ENCODE assay signal across 32 cellular contexts in the genomic region with DNA sequence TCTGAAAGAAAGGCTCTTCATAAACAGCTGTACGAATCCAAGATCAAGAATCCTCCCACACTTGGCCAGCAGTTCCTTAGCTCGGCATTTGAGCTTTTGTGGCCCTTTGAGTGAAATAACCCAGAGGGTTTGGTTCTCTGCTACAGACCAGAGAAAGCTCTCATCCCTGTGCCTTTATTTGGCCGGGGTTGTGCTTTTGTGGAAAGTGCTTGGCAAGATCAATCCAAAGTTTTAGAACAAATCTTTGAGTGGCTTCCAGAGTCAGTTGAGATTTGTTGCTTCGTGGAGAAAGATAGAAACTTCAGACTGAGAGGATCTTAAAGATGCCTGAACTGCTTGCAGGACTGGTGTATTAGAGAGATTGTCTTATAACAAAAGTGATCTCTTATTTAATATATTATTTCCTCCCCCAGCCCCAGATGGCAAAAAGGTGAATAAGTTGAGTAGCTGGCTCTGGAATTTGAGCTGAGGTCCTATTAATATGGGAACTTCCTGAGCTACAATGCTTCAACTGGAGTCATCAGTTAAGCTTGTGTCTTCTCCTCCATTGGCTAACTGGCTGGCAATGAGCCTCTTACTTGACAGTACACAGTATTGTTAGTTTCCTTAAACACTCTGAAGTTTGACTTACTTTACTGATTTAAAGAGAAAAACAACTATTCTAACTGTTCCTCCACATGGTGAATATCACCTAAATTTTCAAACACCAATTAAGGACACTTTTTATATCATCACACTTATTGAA.
"Had no signal": no experiment of that assay in that cellular context is flagged by ENCODE, and none has a peak within 500 bp of the region (broad histone marks: within the 10 kb centered on the region; RNA-seq: fewer than 3 reads in every experiment).

No MANE protein-coding gene starts in this region.

- H3K36me3 ChIP-seq: adrenal gland, right lobe of liver, transverse colon had no signal

- H3K4me3 ChIP-seq: adrenal gland, coronary artery, dorsolateral prefrontal cortex, right lobe of liver, skin epidermis, testis, transverse colon had no signal

- H3K4me1 Mint-ChIP-seq: activated CD8-positive, alpha-beta memory T cell treated with anti-CD3 and anti-CD28 coated beads, Interleukin-2, amount 10 ng/mL, durations not matched to agents 7 days and 5 days; naive thymus-derived CD8-positive, alpha-beta T cell; neural crest cell had no signal

- H3K27ac Mint-ChIP-seq: activated B cell treated with CpG ODN at 0.5 μM for 24 hours; activated CD8-positive, alpha-beta memory T cell treated with anti-CD3 and anti-CD28 coated beads, Interleukin-2, amount 10 ng/mL, durations not matched to agents 7 days and 5 days; activated CD8-positive, alpha-beta T cell treated with anti-CD3 and anti-CD28 coated beads, Interleukin-2, amount 10 ng/mL, durations not matched to agents 7 days and 5 days; activated naive CD8-positive, alpha-beta T cell; activated T-cell treated with anti-CD3 and anti-CD28 coated beads, Interleukin-2, amount 50 U/mL, for 72 hours; brain; effector memory CD8-positive, alpha-beta T cell; naive thymus-derived CD8-positive, alpha-beta T cell; T-helper 2 cell treated with Interferon-gamma antibody and Interleukin-4, amounts not matched to agents 5 μg/mL and 100 μg/mL, for 36 hours had no signal

- H3K27me3 ChIP-seq: adrenal gland, dorsolateral prefrontal cortex, right lobe of liver, testis, transverse colon had no signal

- ATAC-seq: activated CD8-positive, alpha-beta memory T cell treated with anti-CD3 and anti-CD28 coated beads, Interleukin-2, amount 10 ng/mL, durations not matched to agents 7 days and 5 days; activated CD8-positive, alpha-beta T cell treated with anti-CD3 and anti-CD28 coated beads, Interleukin-2, amount 10 ng/mL, durations not matched to agents 7 days and 5 days; activated T-cell treated with anti-CD3 and anti-CD28 coated beads, Interleukin-2, amount 50 U/mL, for 72 hours; effector memory CD8-positive, alpha-beta T cell; foreskin keratinocyte; left cardiac atrium; naive thymus-derived CD8-positive, alpha-beta T cell; right lobe of liver; stimulated activated naive CD8-positive, alpha-beta T cell treated with anti-CD3 and anti-CD28 coated beads, Interleukin-15, Interleukin-2, amounts not matched to agents 100 U/mL and 50 U/mL, for 24 hours had no signal

- H3K4me1 ChIP-seq: foreskin keratinocyte, testis had no signal

- H3K4me3 Mint-ChIP-seq: activated B cell treated with CpG ODN at 0.5 μM for 24 hours; activated CD8-positive, alpha-beta memory T cell treated with anti-CD3 and anti-CD28 coated beads, Interleukin-2, amount 10 ng/mL, durations not matched to agents 7 days and 5 days; activated CD8-positive, alpha-beta T cell treated with anti-CD3 and anti-CD28 coated beads, Interleukin-2, amount 10 ng/mL, durations not matched to agents 7 days and 5 days; activated naive CD8-positive, alpha-beta T cell; activated T-cell treated with anti-CD3 and anti-CD28 coated beads, Interleukin-2, amount 50 U/mL, for 72 hours; effector memory CD8-positive, alpha-beta T cell; naive thymus-derived CD8-positive, alpha-beta T cell; neural crest cell; T-helper 2 cell treated with Interferon-gamma antibody and Interleukin-4, amounts not matched to agents 5 μg/mL and 100 μg/mL, for 36 hours had no signal

- H3K27me3 Mint-ChIP-seq: effector memory CD8-positive, alpha-beta T cell had no signal

- H3K9me3 Mint-ChIP-seq: activated B cell treated with CpG ODN at 0.5 μM for 24 hours; neural crest cell; T-helper 2 cell treated with Interferon-gamma antibody and Interleukin-4, amounts not matched to agents 5 μg/mL and 100 μg/mL, for 36 hours had no signal

- H3K27ac ChIP-seq: adrenal gland, coronary artery, foreskin keratinocyte, right lobe of liver, skin epidermis, testis had no signal

- H3K9me3 ChIP-seq: adrenal gland, right lobe of liver, testis, transverse colon had no signal

- DNase-seq: activated B cell treated with CpG ODN at 0.5 μM for 24 hours; activated CD4-positive, alpha-beta T cell treated with anti-CD3 and anti-CD28 coated beads, Interleukin-2, amount 50 U/mL, for 1 hour; activated CD8-positive, alpha-beta memory T cell treated with anti-CD3 and anti-CD28 coated beads, Interleukin-2, amount 10 ng/mL, durations not matched to agents 7 days and 5 days; activated CD8-positive, alpha-beta T cell treated with anti-CD3 and anti-CD28 coated beads, Interleukin-2, amount 10 ng/mL, durations not matched to agents 7 days and 5 days; activated effector memory CD4-positive, alpha-beta T cell treated with Interleukin-2 at 50 U/mL for 16 hours; activated naive CD4-positive, alpha-beta T cell treated with Interleukin-2 at 50 U/mL for 16 hours; activated T-cell treated with anti-CD3 and anti-CD28 coated beads, Interleukin-2, amount 50 U/mL, for 72 hours; adrenal gland; aorta; dorsolateral prefrontal cortex; effector memory CD8-positive, alpha-beta T cell; foreskin keratinocyte; glutamatergic neuron; islet precursor cell; left cardiac atrium; mammary epithelial cell; naive thymus-derived CD8-positive, alpha-beta T cell; occipital lobe; posterior cingulate gyrus; right lobe of liver; stimulated activated CD4-positive, alpha-beta T cell treated with anti-CD3 and anti-CD28 coated beads, Interleukin-12 subunit alpha, Interleukin-12 subunit beta, amount 100 ng/mL, for 4 hours; stimulated activated CD4-positive, alpha-beta T cell treated with anti-CD3 and anti-CD28 coated beads, Interleukin-4, amount 100 ng/mL, for 1 hour; stimulated activated naive CD8-positive, alpha-beta T cell treated with anti-CD3 and anti-CD28 coated beads, Interleukin-15, Interleukin-2, amounts not matched to agents 100 U/mL and 50 U/mL, for 24 hours; T-helper 1 cell; testis; transverse colon had no signal

- H3K36me3 Mint-ChIP-seq: activated CD8-positive, alpha-beta memory T cell treated with anti-CD3 and anti-CD28 coated beads, Interleukin-2, amount 10 ng/mL, durations not matched to agents 7 days and 5 days; activated naive CD8-positive, alpha-beta T cell; brain; naive thymus-derived CD8-positive, alpha-beta T cell had no signal
